ENCODE assay signal across 1 cellular context in the genomic region with DNA sequence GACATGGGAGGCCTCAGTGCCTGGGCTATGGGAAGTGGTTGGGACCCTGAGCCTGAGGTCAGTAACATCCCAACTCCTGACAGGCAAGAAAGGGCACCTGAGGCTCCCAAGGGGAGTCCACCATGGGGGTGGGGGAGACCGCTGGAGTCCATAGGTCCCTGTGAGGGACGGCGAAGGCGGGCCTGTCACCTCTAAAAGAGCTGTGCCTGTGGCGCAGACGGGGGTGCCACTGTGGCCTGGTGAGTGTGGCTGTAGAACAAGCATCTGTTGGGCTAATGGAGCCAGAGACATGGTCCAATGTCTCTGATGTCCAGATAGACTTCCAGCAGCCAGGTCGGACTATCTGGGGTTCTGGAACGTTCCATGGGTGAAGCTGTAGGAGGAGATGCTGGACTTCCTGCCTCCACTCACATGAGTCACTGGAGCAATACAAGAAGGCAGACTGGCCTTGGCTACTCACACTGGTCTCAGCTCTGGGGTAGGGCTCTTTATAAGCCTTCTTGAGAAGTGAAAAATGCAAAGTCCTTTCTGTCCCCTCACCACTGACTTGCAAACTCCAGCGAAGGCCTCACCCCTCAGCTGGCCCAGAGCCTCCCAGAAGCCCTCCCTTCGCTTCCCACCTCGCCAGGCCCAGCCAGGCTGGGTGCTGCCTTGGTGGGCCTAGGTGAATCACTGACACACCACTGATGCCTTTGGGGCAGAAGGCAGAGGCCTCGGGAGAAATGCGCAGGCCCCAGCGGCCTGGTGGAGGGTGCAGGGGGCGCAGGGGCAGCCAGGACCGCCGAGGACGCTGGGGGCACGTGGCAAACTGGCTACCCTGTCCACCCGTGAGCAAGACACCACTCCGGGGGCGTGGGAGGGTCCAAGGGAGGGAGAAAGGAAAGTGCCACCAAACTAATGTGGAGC.
TF ChIP-seq lines count a peak whose summit lies in the region.

No MANE protein-coding gene starts in this region.

TF ChIP-seq in HepG2, 621 proteins besides CTCF, POLR2A, EP300 and RAD21 (continued from another document and continues in another):
- 0 out of 2 replicates have a peak, but pooled peaks have one; percentile 15 for TF ChIP-seq ZNF609 (CRISPR knock-in tag; IDR thresholded peaks at IDR 0.05; ENCODE audit: borderline replicate concordance)
- TF ChIP-seq POLR2G (IDR thresholded peaks at IDR 0.05; ENCODE audit: low read depth, low read length): peak; percentile 23; the same call in 1 of the 2 replicates
- no peak for TF ChIP-seq IKZF4 (CRISPR knock-in tag; IDR thresholded peaks at IDR 0.05; ENCODE audit: borderline replicate concordance, low read depth, not compliant biosample characterization)
- TF ChIP-seq LCORL (IDR thresholded peaks at IDR 0.05): no peak
- 0 out of 2 replicates have a peak, but pooled peaks have one; percentile 6 for TF ChIP-seq LCORL (CRISPR knock-in tag; IDR thresholded peaks at IDR 0.05)
- TF ChIP-seq, protein P1, sequence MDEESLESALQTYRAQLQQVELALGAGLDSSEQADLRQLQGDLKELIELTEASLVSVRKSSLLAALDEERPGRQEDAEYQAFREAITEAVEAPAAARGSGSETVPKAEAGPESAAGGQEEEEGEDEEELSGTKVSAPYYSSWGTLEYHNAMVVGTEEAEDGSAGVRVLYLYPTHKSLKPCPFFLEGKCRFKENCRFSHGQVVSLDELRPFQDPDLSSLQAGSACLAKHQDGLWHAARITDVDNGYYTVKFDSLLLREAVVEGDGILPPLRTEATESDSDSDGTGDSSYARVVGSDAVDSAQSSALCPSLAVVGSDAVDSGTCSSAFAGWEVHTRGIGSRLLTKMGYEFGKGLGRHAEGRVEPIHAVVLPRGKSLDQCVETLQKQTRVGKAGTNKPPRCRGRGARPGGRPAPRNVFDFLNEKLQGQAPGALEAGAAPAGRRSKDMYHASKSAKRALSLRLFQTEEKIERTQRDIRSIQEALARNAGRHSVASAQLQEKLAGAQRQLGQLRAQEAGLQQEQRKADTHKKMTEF (CRISPR knock-in tag; IDR thresholded peaks at IDR 0.05): 0 out of 2 replicates have a peak, but pooled peaks have one; percentile 17
- TF ChIP-seq ZNF547 (CRISPR knock-in tag; IDR thresholded peaks at IDR 0.05): 0 out of 2 replicates have a peak, but pooled peaks have one; percentile 50
- no peak for TF ChIP-seq PITX1 (CRISPR knock-in tag; IDR thresholded peaks at IDR 0.05)
- peak; percentile 59; the same call in 1 of the 2 replicates for TF ChIP-seq ZNF414 (CRISPR knock-in tag; IDR thresholded peaks at IDR 0.05)
- TF ChIP-seq ZNF138 (CRISPR knock-in tag; IDR thresholded peaks at IDR 0.05; ENCODE audit: low read depth): no peak
- no peak for TF ChIP-seq HMGXB3 (CRISPR knock-in tag; IDR thresholded peaks at IDR 0.05; ENCODE audit: borderline replicate concordance)
- no peak for TF ChIP-seq MED13 (CRISPR knock-in tag; IDR thresholded peaks at IDR 0.05)
- TF ChIP-seq ARID5B (CRISPR knock-in tag; IDR thresholded peaks at IDR 0.05): 0 out of 2 replicates have a peak, but pooled peaks have one; percentile 6
- no peak for TF ChIP-seq CCAR2 (optimal IDR thresholded peaks at IDR 0.05; ENCODE audit: low read depth, low read length)
- no peak for TF ChIP-seq JUNB (CRISPR knock-in tag; IDR thresholded peaks at IDR 0.05; ENCODE audit: borderline replicate concordance)
- TF ChIP-seq PATZ1 (CRISPR knock-in tag; IDR thresholded peaks at IDR 0.05): no peak
- TF ChIP-seq ZNF350 (CRISPR knock-in tag; IDR thresholded peaks at IDR 0.05; ENCODE audit: borderline replicate concordance, low read depth): 0 out of 2 replicates have a peak, but pooled peaks have one; percentile 20
- 0 out of 2 replicates have a peak, but pooled peaks have one; percentile 62 for TF ChIP-seq NCOA1 (CRISPR knock-in tag; IDR thresholded peaks at IDR 0.05)
- TF ChIP-seq GATAD1 (CRISPR knock-in tag; IDR thresholded peaks at IDR 0.05): 0 out of 2 replicates have a peak, but pooled peaks have one; percentile 9
- TF ChIP-seq, protein P2, sequence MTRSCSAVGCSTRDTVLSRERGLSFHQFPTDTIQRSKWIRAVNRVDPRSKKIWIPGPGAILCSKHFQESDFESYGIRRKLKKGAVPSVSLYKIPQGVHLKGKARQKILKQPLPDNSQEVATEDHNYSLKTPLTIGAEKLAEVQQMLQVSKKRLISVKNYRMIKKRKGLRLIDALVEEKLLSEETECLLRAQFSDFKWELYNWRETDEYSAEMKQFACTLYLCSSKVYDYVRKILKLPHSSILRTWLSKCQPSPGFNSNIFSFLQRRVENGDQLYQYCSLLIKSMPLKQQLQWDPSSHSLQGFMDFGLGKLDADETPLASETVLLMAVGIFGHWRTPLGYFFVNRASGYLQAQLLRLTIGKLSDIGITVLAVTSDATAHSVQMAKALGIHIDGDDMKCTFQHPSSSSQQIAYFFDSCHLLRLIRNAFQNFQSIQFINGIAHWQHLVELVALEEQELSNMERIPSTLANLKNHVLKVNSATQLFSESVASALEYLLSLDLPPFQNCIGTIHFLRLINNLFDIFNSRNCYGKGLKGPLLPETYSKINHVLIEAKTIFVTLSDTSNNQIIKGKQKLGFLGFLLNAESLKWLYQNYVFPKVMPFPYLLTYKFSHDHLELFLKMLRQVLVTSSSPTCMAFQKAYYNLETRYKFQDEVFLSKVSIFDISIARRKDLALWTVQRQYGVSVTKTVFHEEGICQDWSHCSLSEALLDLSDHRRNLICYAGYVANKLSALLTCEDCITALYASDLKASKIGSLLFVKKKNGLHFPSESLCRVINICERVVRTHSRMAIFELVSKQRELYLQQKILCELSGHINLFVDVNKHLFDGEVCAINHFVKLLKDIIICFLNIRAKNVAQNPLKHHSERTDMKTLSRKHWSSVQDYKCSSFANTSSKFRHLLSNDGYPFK (CRISPR knock-in tag; IDR thresholded peaks at IDR 0.05; ENCODE audit: borderline replicate concordance): 0 out of 2 replicates have a peak, but pooled peaks have one; percentile 43
- 0 out of 2 replicates have a peak, but pooled peaks have one; percentile 25 for TF ChIP-seq ZNF235 (CRISPR knock-in tag; IDR thresholded peaks at IDR 0.05; ENCODE audit: borderline replicate concordance)
- 0 out of 2 replicates have a peak, but pooled peaks have one; percentile 38 for TF ChIP-seq ZNF274 (CRISPR knock-in tag; IDR thresholded peaks at IDR 0.05)
- peak; percentile 86 for TF ChIP-seq ZFY (CRISPR knock-in tag; IDR thresholded peaks at IDR 0.05)
- TF ChIP-seq NONO (IDR thresholded peaks at IDR 0.05): no peak
- TF ChIP-seq NONO (CRISPR knock-in tag; conservative IDR thresholded peaks at IDR 0.05): 0 out of 2 replicates have a peak, but pooled peaks have one; percentile 8
- TF ChIP-seq MTA1 (CRISPR knock-in tag; IDR thresholded peaks at IDR 0.05; ENCODE audit: borderline replicate concordance): no peak
- no peak for TF ChIP-seq AGO2 (optimal IDR thresholded peaks at IDR 0.05; ENCODE audit: low read depth, low read length)
- peak; percentile 92 for TF ChIP-seq ZFX (CRISPR knock-in tag; IDR thresholded peaks at IDR 0.05; ENCODE audit: low read depth)
